3 cellular contexts compared by ENCODE assay signal in genomic region chr3:64222501-64222900, GRCh38.
TF ChIP-seq lines count a peak whose summit lies in the region.

No MANE protein-coding gene starts in this region.

TF ChIP-seq in SK-N-SH, 30 proteins besides CTCF, POLR2A, EP300 and RAD21:
- no peak for TF ChIP-seq FOSL2 (IDR thresholded peaks at IDR 0.05; ENCODE audit: borderline replicate concordance, low read depth)
- TF ChIP-seq SMC3 (IDR thresholded peaks at IDR 0.05; ENCODE audit: low read depth, low read length) = no peak
- no peak for TF ChIP-seq FOXM1 (IDR thresholded peaks at IDR 0.05; ENCODE audit: low read depth)
- no peak for TF ChIP-seq TCF12 (IDR thresholded peaks at IDR 0.05)
- no peak for TF ChIP-seq GABPA (IDR thresholded peaks at IDR 0.05; ENCODE audit: low read depth)
- no peak for TF ChIP-seq MEF2A (IDR thresholded peaks at IDR 0.05; ENCODE audit: borderline replicate concordance, low read depth)

TF ChIP-seq in SK-N-SH treated with all-trans-retinoic acid at 6 μM for 48 hours, 23 proteins besides CTCF, POLR2A, EP300 and RAD21:
- TF ChIP-seq GLIS3 (CRISPR knock-in tag; IDR thresholded peaks at IDR 0.05) = no peak
- no peak for TF ChIP-seq CSDC2 (CRISPR knock-in tag; IDR thresholded peaks at IDR 0.05)
- no peak for TF ChIP-seq ZNF70 (CRISPR knock-in tag; IDR thresholded peaks at IDR 0.05)
- TF ChIP-seq ISL1 (CRISPR knock-in tag; IDR thresholded peaks at IDR 0.05) = no peak

TF ChIP-seq in neural cell, 6 proteins besides CTCF, POLR2A, EP300 and RAD21:
- no peak for TF ChIP-seq MXI1 (conservative IDR thresholded peaks at IDR 0.05; ENCODE audit: poor library complexity, severe bottlenecking)
- no peak for TF ChIP-seq SMC3 (conservative IDR thresholded peaks at IDR 0.05; ENCODE audit: poor library complexity)
- TF ChIP-seq EZH2 (IDR thresholded peaks at IDR 0.05; ENCODE audit: borderline replicate concordance, insufficient read depth, low read length, poor library complexity, severe bottlenecking) = no peak
- TF ChIP-seq POLR2AphosphoS5 (IDR thresholded peaks at IDR 0.05) = no peak
- no peak for TF ChIP-seq REST (IDR thresholded peaks at IDR 0.05; ENCODE audit: borderline replicate concordance)
- no peak for TF ChIP-seq TAF1 (IDR thresholded peaks at IDR 0.05; ENCODE audit: low read depth)
